ENCODE assay signal across 8 cellular contexts in genomic region chr12:120538281-120539156, GRCh38. TPM values are rescaled to one million over a fixed set of nuclear protein-coding genes. Genes with fewer than 3 reads are reported as not detected.
DNase-seq lines count a peak whose midpoint lies in the region; ATAC-seq, FAIRE-seq and TF ChIP-seq lines count a peak whose summit lies in the region.

No MANE protein-coding gene starts in this region.

- H3K36me3 Mint-ChIP-seq in endothelial cell (ENCODE audit: low read depth, unreplicated experiment) (peaks cover 3% of the 10 kb centered on the region), naive B cell (no peaks in the 10 kb centered on the region)

- no peak for ATAC-seq in naive B cell (ENCODE audit: low read depth in 2 of 2)
- ATAC-seq in HG02973 (IDR thresholded peaks at IDR 0.05; ENCODE audit: unreplicated experiment): no peak
- no peak for ATAC-seq in GM21447 (IDR thresholded peaks at IDR 0.05; ENCODE audit: unreplicated experiment)

- H3K36me3 ChIP-seq in GM06990 (ENCODE audit: control insufficient read depth, insufficient read depth, low read length): peaks cover 1% of the 10 kb centered on the region; the same call in 1 of the 2 replicates

- H3K27ac Mint-ChIP-seq in endothelial cell (ENCODE audit: unreplicated experiment) (peak overlapping the region; percentile 81), naive B cell (peak overlapping the region in 5 of 6 donors; percentile 57 to 86 (median 68))

- TF ChIP-seq CTCF in GM06990 (IDR thresholded peaks at IDR 0.05; ENCODE audit: insufficient read depth, low read length, poor library complexity, severe bottlenecking): no peak
- no peak for TF ChIP-seq CTCF in endothelial cell (IDR thresholded peaks at IDR 0.05; ENCODE audit: unreplicated experiment)

- H3K4me3 ChIP-seq in GM06990 (replicated peaks; ENCODE audit: low read depth, low read length): peak overlapping the region; percentile 31

- H3K9me3 Mint-ChIP-seq in endothelial cell (ENCODE audit: unreplicated experiment) (no peaks in the 10 kb centered on the region), naive B cell (no peaks in the 10 kb centered on the region)

- H3K27me3 ChIP-seq in GM06990 (replicated peaks; ENCODE audit: control insufficient read depth, insufficient read depth, low read length): no peaks in the 10 kb centered on the region

- H3K4me1 Mint-ChIP-seq in endothelial cell (ENCODE audit: unreplicated experiment): peaks cover 35% of the 10 kb centered on the region
- peaks cover 37 to 86% (median 67%) of the 10 kb centered on the region in 3 donors for H3K4me1 Mint-ChIP-seq in naive B cell

- H3K4me3 Mint-ChIP-seq in endothelial cell (ENCODE audit: unreplicated experiment): peak overlapping the region; percentile 47
- H3K4me3 Mint-ChIP-seq in naive B cell: peak overlapping the region; percentile 53 to 98 (median 78)

- DNase-seq in GM06990 (ENCODE audit: extremely low read depth, insufficient read length) (no peak), RCC 7860 (ENCODE audit: low spot score) (peak; percentile 79), endothelial cell (ENCODE audit: low spot score) (no peak), naive B cell (no peak)
- no peak for DNase-seq in stimulated activated CD4-positive, alpha-beta T cell treated with anti-CD3 and anti-CD28 coated beads, Interleukin-12 subunit alpha, Interleukin-12 subunit beta, amount 100 ng/mL, for 4 hours
- no peak for DNase-seq in central memory CD4-positive, alpha-beta T cell

- H3K27me3 Mint-ChIP-seq in endothelial cell (ENCODE audit: unreplicated experiment) (no peaks in the 10 kb centered on the region), naive B cell (no peaks in the 10 kb centered on the region)

- FAIRE-seq in RCC 7860 (lab: Jason Lieb, UNC): peak; percentile 81

RNA-seq across cellular contexts. Expression of gene RNF10, which starts 4.4 kb away (rescaled TPM):
- 157 TPM for total RNA-seq in endothelial cell (ENCODE audit: unreplicated experiment)
- polyA plus RNA-seq in naive B cell (ENCODE audit: low read depth in 6 of 6): 100 to 1,000 TPM in 2 of 6 donors, 10 to 100 TPM in 4; 77.2 to 133 (median 94.7) TPM

RNA-seq across cellular contexts. Expression of gene COQ5, which starts 9.6 kb away (rescaled TPM):
- 27.2 TPM for total RNA-seq in endothelial cell (ENCODE audit: unreplicated experiment)
- 10 to 100 TPM; 25.2 to 56.5 (median 35.1) TPM for polyA plus RNA-seq in naive B cell (ENCODE audit: low read depth in 6 of 6)

RNA-seq across cellular contexts. Expression of gene DYNLL1, which starts 42.6 kb away (rescaled TPM):
- total RNA-seq in endothelial cell (ENCODE audit: unreplicated experiment): 392 TPM
- 100 to 1,000 TPM; 206 to 326 (median 268) TPM for polyA plus RNA-seq in naive B cell (ENCODE audit: low read depth in 6 of 6)

RNA-seq across cellular contexts. Expression of gene POP5, which starts 42.7 kb away (rescaled TPM):
- total RNA-seq in endothelial cell (ENCODE audit: unreplicated experiment): 17.8 TPM
- 100 to 1,000 TPM in 2 of 6 donors, 10 to 100 TPM in 4; 68.7 to 116 (median 94.6) TPM for polyA plus RNA-seq in naive B cell (ENCODE audit: low read depth in 6 of 6)
